Comparison of ENCODE assay signal across 11 cellular contexts in genomic region chr1:173881117-173881516, GRCh38. TPM values are rescaled to one million over a fixed set of nuclear protein-coding genes. Genes with fewer than 3 reads are reported as not detected.
"Had no signal": no experiment of that assay in that cellular context is flagged by ENCODE, and none has a peak within 500 bp of the region (broad histone marks: within the 10 kb centered on the region; RNA-seq: fewer than 3 reads in every experiment).

No MANE protein-coding gene starts in this region.

RNA-seq across cellular contexts. Expression of gene SERPINC1, which starts 36.0 kb away (rescaled TPM):
- total RNA-seq: dermis blood vessel endothelial cell, dermis microvascular lymphatic vessel endothelial cell, endodermal cell, epithelial cell of proximal tubule, esophagus muscularis mucosa, esophagus squamous epithelium, fibroblast of lung, fibroblast of villous mesenchyme, foreskin keratinocyte, frontal cortex, gastroesophageal sphincter had no signal
- polyA plus RNA-seq: fibroblast of lung had no signal
